ENCODE assay signal across 21 cellular contexts in genomic region chr16:86844691-86845090, GRCh38.
A peak's percentile ranks its signal among the peaks of the same experiment; 100 is the strongest.
DNase-seq lines count a peak whose midpoint lies in the region; ATAC-seq, FAIRE-seq and TF ChIP-seq lines count a peak whose summit lies in the region.
"Had no signal": no experiment of that assay in that cellular context is flagged by ENCODE, and none has a peak within 500 bp of the region (broad histone marks: within the 10 kb centered on the region; RNA-seq: fewer than 3 reads in every experiment).

No MANE protein-coding gene starts in this region.

- H3K4me3 Mint-ChIP-seq in MCF 10A (ENCODE audit: unreplicated experiment) (no peak overlapping the region), neural crest cell (no peak overlapping the region)
- H3K4me3 Mint-ChIP-seq: IgD-negative memory B cell had no signal

- no peaks in the 10 kb centered on the region for H3K4me1 ChIP-seq in stomach

- H3K9me3 ChIP-seq in stomach, result peaks cover 0 to 6% (median 0%) of the 10 kb centered on the region in 4 donors

- FAIRE-seq in bronchial epithelial cell (lab: Jason Lieb, UNC), result no peak
- FAIRE-seq: GM12891, H1 had no signal

- TF ChIP-seq CTCF in MCF 10A (IDR thresholded peaks at IDR 0.05; ENCODE audit: unreplicated experiment) (no peak), bronchial epithelial cell (IDR thresholded peaks at IDR 0.05; ENCODE audit: insufficient read depth, low read length, severe bottlenecking) (no peak), neural crest cell (conservative IDR thresholded peaks at IDR 0.05) (no peak), stomach (IDR thresholded peaks at IDR 0.05) (no peak)

- H3K9me3 Mint-ChIP-seq in MCF 10A (ENCODE audit: unreplicated experiment), result peaks cover 7% of the 10 kb centered on the region
- no peaks in the 10 kb centered on the region for H3K9me3 Mint-ChIP-seq in neural crest cell

- no TSS peak for BruUV-seq in MCF 10A (replicated peaks; lab: Mats Ljungman, UMichigan)

- H3K36me3 ChIP-seq in bronchial epithelial cell (ENCODE audit: control insufficient read depth, insufficient read depth, low read length) (no peaks in the 10 kb centered on the region), stomach (no peaks in the 10 kb centered on the region)

- TF ChIP-seq POLR2A in stomach (IDR thresholded peaks at IDR 0.05), result no peak

- TF ChIP-seq EP300 in stomach (IDR thresholded peaks at IDR 0.05), result no peak

- POLR2A ChIA-PET in MCF 10A (lab: Yijun Ruan, JAX), result interaction anchor here (0.7 kb wide), 1 partner anchor 71 kb away, joined by 3 read pairs; no protein-coding TSS in a partner anchor

- DNase-seq in T47D (ENCODE audit: low read depth in 1 of 2, low spot score in 1 of 2) (peak; percentile 26 to 88), MCF 10A (ENCODE audit: unreplicated experiment) (no peak), bronchial epithelial cell (ENCODE audit: low read depth) (peak; percentile 56), neural crest cell (ENCODE audit: low read depth, low spot score) (peak; percentile 12), stomach (peak; percentile 27), kidney glomerular epithelial cell (lab: John Stamatoyannopoulos, UW) (no peak), GOT3 (lab: John Stamatoyannopoulos, UW) (no peak)
- DNase-seq: AML-193, C1 segment of cervical spinal cord, NCI-H1417 treated with DMSO at 0.1 percent for 48 hours, NCI-H187, NCI-H2107, NCI-H446 treated with DMSO at 0.1 percent for 48 hours, NCI-H526 treated with DMSO at 0.1 percent for 48 hours, OCI-M1, RPMI8226, SHP77 had no signal

- H3K27ac Mint-ChIP-seq in MCF 10A (ENCODE audit: low read depth, unreplicated experiment) (no peak overlapping the region), neural crest cell (ENCODE audit: unreplicated experiment) (no peak overlapping the region)
- H3K27ac Mint-ChIP-seq: IgD-negative memory B cell had no signal

- in situ Hi-C loops in T47D (cut with HindIII; ENCODE audit: low pct_unique_long_range_greater_than_20kb, low sequenced_read_pairs), result no loop called here

- H3K27me3 Mint-ChIP-seq in MCF 10A (ENCODE audit: insufficient read depth, unreplicated experiment), result no peaks in the 10 kb centered on the region
- H3K27me3 Mint-ChIP-seq in neural crest cell (ENCODE audit: low read depth), result no peaks in the 10 kb centered on the region

- H3K4me1 Mint-ChIP-seq in MCF 10A (ENCODE audit: insufficient read depth, unreplicated experiment) (no peaks in the 10 kb centered on the region), neural crest cell (peaks cover 11% of the 10 kb centered on the region)
- H3K4me1 Mint-ChIP-seq: IgD-negative memory B cell had no signal

- intact Hi-C loops in MCF 10A (cut with micrococcal nuclease) (no loop called here), stomach (cut with DNase I; ENCODE audit: low total_unique reads) (no loop called here)

- no peak overlapping the region for H3K4me3 ChIP-seq in bronchial epithelial cell (ENCODE audit: low read depth, low read length)
- H3K4me3 ChIP-seq in stomach, result no peak overlapping the region

- WGBS in stomach, 5 donors, result 37 to 77% (median 56%) methylated on average over 5 to 16 of the region's 16 CpGs

- H3K27ac ChIP-seq in stomach, result no peak overlapping the region

- H3K27me3 ChIP-seq in bronchial epithelial cell (ENCODE audit: control insufficient read depth, insufficient read depth, low read length), result no peaks in the 10 kb centered on the region
- peaks cover 0 to 12% (median 0%) of the 10 kb centered on the region in 3 donors for H3K27me3 ChIP-seq in stomach

- no peak for ATAC-seq in GM18909 (IDR thresholded peaks at IDR 0.05; ENCODE audit: poor library complexity, unreplicated experiment)

- no peaks in the 10 kb centered on the region for H3K36me3 Mint-ChIP-seq in MCF 10A (ENCODE audit: insufficient read depth, unreplicated experiment)
- no peaks in the 10 kb centered on the region for H3K36me3 Mint-ChIP-seq in neural crest cell (ENCODE audit: low read depth)
- H3K36me3 Mint-ChIP-seq: IgD-negative memory B cell had no signal

- CTCF ChIA-PET in MCF 10A (lab: Yijun Ruan, JAX), result no interaction called here

Comparison
In these comparisons a context has a peak if more than half of its experiments do, and no peak if none do; other contexts are left out.
1. DNase-seq: peak in T47D (2 of 2), bronchial epithelial cell (single experiment), neural crest cell (single experiment) and stomach (single experiment); none in MCF 10A (single experiment), kidney glomerular epithelial cell (single experiment) and GOT3 (single experiment).